1 cellular context compared by ENCODE assay signal in genomic region chr13:81017525-81018152, GRCh38.
A peak's percentile ranks its signal among the peaks of the same experiment; 100 is the strongest.
TF ChIP-seq lines count a peak whose summit lies in the region.

No MANE protein-coding gene starts in this region.

TF ChIP-seq in IMR-90, 13 proteins besides CTCF, POLR2A, EP300 and RAD21 (continued from another document):
- TF ChIP-seq SMC3 (IDR thresholded peaks at IDR 0.05; ENCODE audit: low read depth, low read length) = peak; percentile 31
